In genomic region chr10:14010083-14010551, GRCh38 we compare ENCODE assay signal across 9 cellular contexts.
DNase-seq lines count a peak whose midpoint lies in the region; ATAC-seq and TF ChIP-seq lines count a peak whose summit lies in the region.
"Had no signal": no experiment of that assay in that cellular context is flagged by ENCODE, and none has a peak within 500 bp of the region (broad histone marks: within the 10 kb centered on the region; RNA-seq: fewer than 3 reads in every experiment).

No MANE protein-coding gene starts in this region.

- H3K27me3 ChIP-seq in RWPE2 (ENCODE audit: insufficient read depth, poor library complexity, severe bottlenecking) (no peaks in the 10 kb centered on the region), smooth muscle cell (ENCODE audit: low read depth) (peaks cover 5% of the 10 kb centered on the region)

- DNase-seq in NCI-H1417 (lab: John Stamatoyannopoulos, UW) (peak in 2 of 3 experiments; percentile 17 to 66), NCI-H1417 treated with DMSO at 0.1 percent for 48 hours (lab: John Stamatoyannopoulos, UW) (no peak), RWPE2 (ENCODE audit: low spot score) (no peak), fibroblast of peridontal ligament (ENCODE audit: extremely low read depth) (peak; percentile 93), smooth muscle cell (lab: John Stamatoyannopoulos, UW; ENCODE audit: unreplicated experiment) (no peak), left colon (no peak)

- ATAC-seq in RWPE2 (ENCODE audit: low read depth) (peak; percentile 25; the same call in 1 of the 3 replicates), HG02623 (IDR thresholded peaks at IDR 0.05; ENCODE audit: unreplicated experiment) (no peak), HG02981 (IDR thresholded peaks at IDR 0.05; ENCODE audit: unreplicated experiment) (no peak), left colon (no peak)
- ATAC-seq: A549 had no signal

- H4K20me1 ChIP-seq in smooth muscle cell (ENCODE audit: low read depth): no peaks in the 10 kb centered on the region

- H3K4me3 ChIP-seq in RWPE2 (ENCODE audit: severe bottlenecking) (no peak overlapping the region), smooth muscle cell (peak overlapping the region; percentile 41)
- H3K4me3 ChIP-seq: A549 had no signal

- H3K9me3 ChIP-seq in RWPE2 (ENCODE audit: severe bottlenecking): no peaks in the 10 kb centered on the region
- H3K9me3 ChIP-seq in smooth muscle cell (replicated peaks; ENCODE audit: low read depth): no peaks in the 10 kb centered on the region
- H3K9me3 ChIP-seq: A549 had no signal

- peak overlapping the region; percentile 48 for H2AFZ ChIP-seq in smooth muscle cell (ENCODE audit: low read depth)

- no peaks in the 10 kb centered on the region for H3F3A ChIP-seq in smooth muscle cell (ENCODE audit: low read depth)

- H3K4me2 ChIP-seq in smooth muscle cell: peak overlapping the region; percentile 71
- H3K4me2 ChIP-seq: A549 had no signal

- H3K9ac ChIP-seq in smooth muscle cell (ENCODE audit: low read depth): peak overlapping the region; percentile 54

- H3K27ac ChIP-seq in RWPE2 (ENCODE audit: poor library complexity, severe bottlenecking): no peak overlapping the region
- H3K27ac ChIP-seq in smooth muscle cell (ENCODE audit: low read depth): peak overlapping the region; percentile 58
- H3K27ac ChIP-seq: A549 had no signal

- H3K79me2 ChIP-seq in smooth muscle cell (ENCODE audit: low read depth): no peaks in the 10 kb centered on the region

- H3K36me3 ChIP-seq in RWPE2 (ENCODE audit: low read depth) (no peaks in the 10 kb centered on the region), smooth muscle cell (ENCODE audit: low read depth) (no peaks in the 10 kb centered on the region)

- 26% methylated on average over 6 of the region's 6 CpGs for WGBS in smooth muscle cell (ENCODE audit: low lambda C conversion rate)

- no peak for TF ChIP-seq CTCF in RWPE2 (IDR thresholded peaks at IDR 0.05; ENCODE audit: poor library complexity, severe bottlenecking)
- TF ChIP-seq CTCF in smooth muscle cell (IDR thresholded peaks at IDR 0.05; ENCODE audit: borderline replicate concordance, insufficient read depth, poor library complexity, severe bottlenecking): no peak

- no peaks in the 10 kb centered on the region for H3K4me1 ChIP-seq in RWPE2 (ENCODE audit: insufficient read depth, poor library complexity, severe bottlenecking)
- peaks cover 16% of the 10 kb centered on the region for H3K4me1 ChIP-seq in smooth muscle cell (ENCODE audit: low read depth)
- H3K4me1 ChIP-seq: A549 had no signal

- intact Hi-C loops in left colon (cut with DNase I, micrococcal nuclease): no loop called here

Comparison
In these comparisons a context has a peak if more than half of its experiments do, and no peak if none do; other contexts are left out.
1. DNase-seq: peak in NCI-H1417 (2 of 3) and fibroblast of peridontal ligament (single experiment); none in NCI-H1417 treated with DMSO at 0.1 percent for 48 hours (single experiment), RWPE2 (single experiment), smooth muscle cell (single experiment) and left colon (0 of 2).